Comparison of ENCODE assay signal across 13 cellular contexts in the genomic region with DNA sequence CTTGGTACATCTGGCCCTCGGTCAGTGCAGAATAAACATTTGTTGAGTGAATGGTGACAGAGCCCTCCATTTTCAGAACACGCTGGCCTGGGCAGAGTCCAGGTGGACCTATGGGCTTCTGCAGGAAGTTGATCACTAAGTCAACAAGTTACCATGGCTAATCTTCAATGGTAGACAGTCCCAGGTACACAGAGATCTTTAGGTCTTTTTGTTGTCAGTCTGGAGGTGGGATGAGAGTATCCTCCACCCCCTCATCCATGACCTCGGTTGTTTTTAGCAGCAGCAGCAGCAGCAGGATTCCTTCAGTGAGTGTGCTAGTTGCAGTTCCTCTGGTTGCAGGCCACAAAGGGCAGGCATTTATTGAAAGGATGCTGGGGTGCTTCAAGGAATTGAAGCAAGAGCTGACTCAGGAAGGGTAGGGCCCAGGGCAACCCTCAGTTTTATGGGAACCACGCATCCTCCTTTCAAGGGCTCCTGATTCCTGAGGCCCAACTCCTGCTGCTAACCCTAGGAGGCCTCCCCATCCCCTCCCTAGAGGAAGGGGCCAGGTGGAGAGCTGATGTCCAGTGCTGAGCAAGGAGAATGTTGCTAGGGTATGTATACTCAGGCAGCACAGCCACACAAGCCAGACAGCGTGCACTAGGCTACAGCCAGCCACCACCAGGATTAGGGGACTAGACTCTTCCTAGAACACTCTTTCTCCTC. TPM values are rescaled to one million over a fixed set of nuclear protein-coding genes. Genes with fewer than 3 reads are reported as not detected.
DNase-seq lines count a peak whose midpoint lies in the region; ATAC-seq and TF ChIP-seq lines count a peak whose summit lies in the region.
"Had no signal": no experiment of that assay in that cellular context is flagged by ENCODE, and none has a peak within 500 bp of the region (broad histone marks: within the 10 kb centered on the region; RNA-seq: fewer than 3 reads in every experiment).

No MANE protein-coding gene starts in this region.

- H3K27ac Mint-ChIP-seq in CD14-positive monocyte = peak overlapping the region; percentile 30 to 86 (median 78)
- peak overlapping the region; percentile 21; the same call in 1 of the 2 replicates for H3K27ac Mint-ChIP-seq in HFFc6
- H3K27ac Mint-ChIP-seq in T-helper 17 cell = no peak overlapping the region
- H3K27ac Mint-ChIP-seq: activated T-helper 2 cell treated with anti-CD3 and anti-CD28 coated beads, Interferon-gamma antibody, Interleukin-2, Interleukin-4, amounts not matched to agents 10 μg/mL and 5 μg/mL and 100 μg/mL, durations not matched to agents 14 hours and 24 hours and 36 hours had no signal

- H3K36me3 ChIP-seq in parathyroid adenoma (ENCODE audit: control insufficient read depth, insufficient read depth, low read length) (no peaks in the 10 kb centered on the region), mesendoderm (ENCODE audit: control insufficient read depth, insufficient read depth, low read length) (no peaks in the 10 kb centered on the region)
- H3K36me3 ChIP-seq: BE2C had no signal

- no peaks in the 10 kb centered on the region for H3K79me1 ChIP-seq in mesendoderm (ENCODE audit: low read length)

- H3K9ac ChIP-seq in parathyroid adenoma = no peak overlapping the region
- H3K9ac ChIP-seq in mesendoderm (ENCODE audit: low read length) = no peak overlapping the region

- no CpG with 5 or more reads among the region's 5 CpGs for WGBS in mesendoderm (ENCODE audit: extremely low coverage, insufficient coverage, low lambda C conversion rate)

- H2BK15ac ChIP-seq in mesendoderm (replicated peaks; ENCODE audit: low read depth) = no peak overlapping the region

- H3K56ac ChIP-seq in mesendoderm (ENCODE audit: low read length) = no peak overlapping the region

- H3K23ac ChIP-seq in mesendoderm (ENCODE audit: low read length) = no peak overlapping the region

- H3K27ac ChIP-seq in dorsolateral prefrontal cortex = peak overlapping the region in 57 of 59 donors; percentile 12 to 97 (median 91)
- peak overlapping the region; percentile 94 for H3K27ac ChIP-seq in parathyroid adenoma
- no peak overlapping the region for H3K27ac ChIP-seq in mesendoderm (ENCODE audit: low read depth, low read length)

- H3K4ac ChIP-seq in mesendoderm (ENCODE audit: low read depth, low read length) = no peak overlapping the region

- no peak for TF ChIP-seq CTCF in CD14-positive monocyte (IDR thresholded peaks at IDR 0.05)
- TF ChIP-seq CTCF in HFFc6 (IDR thresholded peaks at IDR 0.05) = no peak
- TF ChIP-seq CTCF in dorsolateral prefrontal cortex (IDR thresholded peaks at IDR 0.05 in 54 of 56, conservative IDR thresholded peaks at IDR 0.05 in 2 of 56; ENCODE audit: low read depth in 1 of 56, partially characterized antibody in 56 of 56) = no peak
- TF ChIP-seq CTCF in parathyroid adenoma (IDR thresholded peaks at IDR 0.05) = no peak

- peaks cover 0 to 65% (median 10%) of the 10 kb centered on the region in 45 donors for H3K27me3 ChIP-seq in dorsolateral prefrontal cortex
- H3K27me3 ChIP-seq in parathyroid adenoma (ENCODE audit: control insufficient read depth, insufficient read depth, low read length) = no peaks in the 10 kb centered on the region
- H3K27me3 ChIP-seq in mesendoderm (ENCODE audit: insufficient read depth, low read length, poor library complexity) = no peaks in the 10 kb centered on the region
- H3K27me3 ChIP-seq: BE2C had no signal

- H3K4me3 ChIP-seq in dorsolateral prefrontal cortex (peak overlapping the region in 7 of 59 donors; percentile 65 to 70 (median 67)), parathyroid adenoma (ENCODE audit: low read depth, low read length) (no peak overlapping the region), mesendoderm (ENCODE audit: low read length) (no peak overlapping the region)

- H3K4me2 ChIP-seq in parathyroid adenoma (ENCODE audit: low read length) (no peak overlapping the region), mesendoderm (ENCODE audit: low read length) (no peak overlapping the region)

- H3K4me1 Mint-ChIP-seq in CD14-positive monocyte (peaks cover 29% of the 10 kb centered on the region), HFFc6 (ENCODE audit: low read depth) (peaks cover 19% of the 10 kb centered on the region), T-helper 17 cell (peaks cover 17% of the 10 kb centered on the region)

- H2AK5ac ChIP-seq in mesendoderm (ENCODE audit: low read length) = no peak overlapping the region

- H3K36me3 Mint-ChIP-seq in CD14-positive monocyte (no peaks in the 10 kb centered on the region), HFFc6 (ENCODE audit: low read depth) (no peaks in the 10 kb centered on the region), T-helper 17 cell (ENCODE audit: low read depth) (no peaks in the 10 kb centered on the region)

- intact Hi-C loops in CD14-positive monocyte (cut with micrococcal nuclease) = no loop called here
- intact Hi-C loops in dorsolateral prefrontal cortex (cut with DNase I) = loop anchor here (2.0 to 5.0 kb wide), 2 partner anchors 35 to 45 kb away; partner anchors contain the start of gene CLCN5 (in 1 of the 2)

- H3K4me3 Mint-ChIP-seq in CD14-positive monocyte = peak overlapping the region; percentile 16 to 19
- H3K4me3 Mint-ChIP-seq in HFFc6 = peak overlapping the region; percentile 89; the same call in 1 of the 2 replicates
- no peak overlapping the region for H3K4me3 Mint-ChIP-seq in T-helper 17 cell

- H2BK5ac ChIP-seq in mesendoderm (ENCODE audit: low read length) = no peak overlapping the region

- H4K8ac ChIP-seq in mesendoderm (ENCODE audit: low read depth, low read length) = no peak overlapping the region

- DNase-seq in CD14-positive monocyte (ENCODE audit: low spot score) = no peak
- DNase-seq in HFFc6 = no peak
- no peak for DNase-seq in dorsolateral prefrontal cortex
- no peak for DNase-seq in activated CD8-positive, alpha-beta memory T cell treated with anti-CD3 and anti-CD28 coated beads, Interleukin-2, amount 50 U/mL, for 48 hours
- no peak for DNase-seq in T-helper 17 cell
- no peak for DNase-seq in mesendoderm
- DNase-seq: activated CD4-positive, alpha-beta T cell treated with anti-CD3 and anti-CD28 coated beads for 1 hour had no signal

- H3K4me1 ChIP-seq in parathyroid adenoma = no peaks in the 10 kb centered on the region
- no peaks in the 10 kb centered on the region for H3K4me1 ChIP-seq in mesendoderm (ENCODE audit: control insufficient read depth, low read depth, low read length)
- H3K4me1 ChIP-seq: BE2C had no signal

- H3K79me2 ChIP-seq in parathyroid adenoma (no peaks in the 10 kb centered on the region), mesendoderm (ENCODE audit: control insufficient read depth, insufficient read depth, low read length) (no peaks in the 10 kb centered on the region)

- no peak overlapping the region for H2BK120ac ChIP-seq in mesendoderm (ENCODE audit: low read depth, low read length)

- H2AFZ ChIP-seq in parathyroid adenoma = peak overlapping the region; percentile 39

- ATAC-seq in HG02973 (IDR thresholded peaks at IDR 0.05; ENCODE audit: unreplicated experiment) (no peak), T-helper 17 cell (no peak)

- H3K9me3 Mint-ChIP-seq in CD14-positive monocyte (peaks cover 0 to 3% (median 0%) of the 10 kb centered on the region in 7 donors), HFFc6 (no peaks in the 10 kb centered on the region)
- H3K9me3 Mint-ChIP-seq: activated T-helper 2 cell treated with anti-CD3 and anti-CD28 coated beads, Interferon-gamma antibody, Interleukin-2, Interleukin-4, amounts not matched to agents 10 μg/mL and 5 μg/mL and 100 μg/mL, durations not matched to agents 14 hours and 24 hours and 36 hours had no signal

- no peaks in the 10 kb centered on the region for H3K9me3 ChIP-seq in parathyroid adenoma (ENCODE audit: control insufficient read depth, low read length)
- no peaks in the 10 kb centered on the region for H3K9me3 ChIP-seq in T-helper 17 cell (ENCODE audit: control insufficient read depth, low read length, poor library complexity, severe bottlenecking)
- H3K9me3 ChIP-seq: BE2C had no signal

- H3K27me3 Mint-ChIP-seq in CD14-positive monocyte (ENCODE audit: low read depth in 3 of 3) (peaks cover 0 to 2% (median 0%) of the 10 kb centered on the region in 3 donors), HFFc6 (ENCODE audit: insufficient read depth) (no peaks in the 10 kb centered on the region), T-helper 17 cell (no peaks in the 10 kb centered on the region)

- H4K5ac ChIP-seq in mesendoderm (ENCODE audit: low read length) = no peak overlapping the region

- H3K18ac ChIP-seq in mesendoderm (ENCODE audit: low read length) = no peak overlapping the region

RNA-seq across cellular contexts. Expression of gene USP27X, which starts 1.7 kb away (rescaled TPM):
- under 1 TPM; 0.16 to 0.23 TPM for polyA plus RNA-seq in CD14-positive monocyte
- 1 to 10 TPM; 1.9 to 2.3 (median 2.0) TPM for total RNA-seq in HFFc6 (2021; fragmentation: NEBNext Ultra II Directional; extraction: Animal tissue kit (Norgen Biotek cat#: 25700))
- total RNA-seq in dorsolateral prefrontal cortex = 10 to 100 TPM in 90 of 120 experiments, 1 to 10 TPM in 30; 4.4 to 20.1 (median 12.2) TPM
- total RNA-seq in T-helper 17 cell = 1 to 10 TPM; 2.5 to 3.5 TPM
- polyA plus RNA-seq in mesendoderm (2013, experiment 1 of 2) = 4.1 TPM
- polyA plus RNA-seq in mesendoderm (2013, experiment 2 of 2) = 3.9 TPM

RNA-seq across cellular contexts. Expression of gene CLCN5, which starts 44.8 kb away (rescaled TPM):
- polyA plus RNA-seq in CD14-positive monocyte = 1 to 10 TPM; 4.1 to 4.2 TPM
- total RNA-seq in HFFc6 (2021; fragmentation: NEBNext Ultra II Directional; extraction: Animal tissue kit (Norgen Biotek cat#: 25700)) = 1 to 10 TPM; 1.7 to 4.0 (median 2.4) TPM
- total RNA-seq in dorsolateral prefrontal cortex = 1 to 10 TPM; 2.8 to 9.2 (median 5.1) TPM
- 1 to 10 TPM; 2.2 to 2.8 TPM for total RNA-seq in T-helper 17 cell
- 2.7 TPM for polyA plus RNA-seq in mesendoderm (2013, experiment 1 of 2)
- polyA plus RNA-seq in mesendoderm (2013, experiment 2 of 2) = 2.7 TPM

RNA-seq across cellular contexts. Expression of gene PAGE4, which starts 48.4 kb away (rescaled TPM):
- not detected for polyA plus RNA-seq in CD14-positive monocyte
- total RNA-seq in HFFc6 (2021; fragmentation: NEBNext Ultra II Directional; extraction: Animal tissue kit (Norgen Biotek cat#: 25700)) = not detected
- total RNA-seq in dorsolateral prefrontal cortex (not detected), T-helper 17 cell (not detected)
- 0.45 TPM for polyA plus RNA-seq in mesendoderm (2013, experiment 1 of 2)
- polyA plus RNA-seq in mesendoderm (2013, experiment 2 of 2) = 0.50 TPM
- total RNA-seq: activated T-helper 2 cell treated with anti-CD3 and anti-CD28 coated beads, Interferon-gamma antibody, Interleukin-2, Interleukin-4, amounts not matched to agents 10 μg/mL and 5 μg/mL and 100 μg/mL, durations not matched to agents 14 hours and 24 hours and 36 hours; myocyte; smooth muscle cell had no signal
- polyA plus RNA-seq: smooth muscle cell had no signal

Comparison
In these comparisons a context has a peak if more than half of its experiments do, and no peak if none do; other contexts are left out.
1. intact Hi-C loops: an anchor here in dorsolateral prefrontal cortex (2.0 to 5.0 kb wide); none called in CD14-positive monocyte.